ENCODE assay signal across 1 cellular context in genomic region chr16:48386559-48387312, GRCh38.
TF ChIP-seq lines count a peak whose summit lies in the region.

No MANE protein-coding gene starts in this region.

TF ChIP-seq in GM23338, 12 proteins besides CTCF, POLR2A, EP300 and RAD21 (continued from another document):
- TF ChIP-seq ETS1 (IDR thresholded peaks at IDR 0.05) (no peak), STAT1 (IDR thresholded peaks at IDR 0.05; ENCODE audit: unreplicated experiment) (no peak), ZNF462 (CRISPR knock-in tag; IDR thresholded peaks at IDR 0.05) (no peak), NANOG (IDR thresholded peaks at IDR 0.05; ENCODE audit: borderline replicate concordance) (no peak), POLR2AphosphoS5 (IDR thresholded peaks at IDR 0.05; ENCODE audit: low read depth) (no peak)
